ENCODE assay signal across 14 cellular contexts in the genomic region with DNA sequence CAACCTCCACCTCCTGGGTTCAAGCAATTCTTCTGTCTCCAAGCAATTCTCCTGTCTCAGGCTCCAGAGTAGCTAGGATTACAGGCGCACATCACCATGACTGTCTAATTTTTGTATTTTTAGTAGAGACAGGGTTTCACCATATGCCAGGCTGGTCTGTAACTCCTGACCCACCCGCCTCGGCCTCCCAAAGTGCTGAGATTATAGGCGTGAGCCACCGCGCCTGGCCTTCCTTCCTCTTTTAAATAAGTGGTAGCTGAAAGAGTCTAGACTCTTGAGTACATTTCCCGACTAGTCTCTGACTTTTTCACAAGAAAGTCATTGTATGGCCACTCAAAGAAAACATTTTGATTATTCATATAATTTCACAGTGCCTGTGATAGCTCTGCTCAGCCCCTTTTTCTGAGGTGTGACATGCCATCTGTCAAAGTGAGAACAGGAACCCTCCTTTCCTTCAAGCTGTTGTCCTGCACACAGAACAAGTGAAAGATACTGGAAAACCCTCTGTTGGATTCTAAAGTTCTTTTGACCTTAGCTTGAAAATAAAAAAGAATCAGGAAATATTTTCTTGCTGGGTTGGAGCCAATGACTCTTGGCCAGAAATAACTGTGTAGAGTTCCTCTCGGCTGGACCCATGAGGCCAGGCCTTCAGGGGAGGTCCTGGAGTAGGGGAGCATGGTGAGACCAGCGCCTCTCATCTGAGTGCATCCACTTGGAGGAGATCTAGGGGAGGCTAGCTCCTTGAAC.
DNase-seq lines count a peak whose midpoint lies in the region; ATAC-seq and TF ChIP-seq lines count a peak whose summit lies in the region.
"Had no signal": no experiment of that assay in that cellular context is flagged by ENCODE, and none has a peak within 500 bp of the region (broad histone marks: within the 10 kb centered on the region; RNA-seq: fewer than 3 reads in every experiment).

No MANE protein-coding gene starts in this region.

- H3K4me1 ChIP-seq in mesodermal cell (ENCODE audit: control insufficient read depth, insufficient read depth, low read length, poor library complexity, severe bottlenecking) (no peaks in the 10 kb centered on the region), thyroid gland (peaks cover 13 to 24% of the 10 kb centered on the region in 2 donors)

- 92 to 94% methylated on average over 8 to 9 of the region's 9 CpGs for WGBS in mesodermal cell (ENCODE audit: insufficient coverage in 2 of 2), 2 experiments
- 58 to 60% methylated on average over 9 of the region's 9 CpGs for WGBS in thyroid gland, 2 donors

- DNase-seq in fibroblast of gingiva (ENCODE audit: low read depth) (peak; percentile 36), thyroid gland (peak; percentile 59 to 65), cerebellar cortex (ENCODE audit: low spot score) (no peak), amniotic stem cell (lab: John Stamatoyannopoulos, UW) (no peak), NCI-H2081 (lab: John Stamatoyannopoulos, UW) (no peak)
- DNase-seq: activated CD4-positive, CD25-positive, alpha-beta regulatory T cell; activated naive CD4-positive, alpha-beta T cell treated with anti-CD3 and anti-CD28 coated beads, Interleukin-2, amount 10 ng/mL, durations not matched to agents 7 days and 5 days; CD4-positive, alpha-beta T cell; NCI-H345; stimulated activated CD4-positive, alpha-beta T cell treated with anti-CD3 and anti-CD28 coated beads, Interleukin-4, amount 100 ng/mL, for 1 hour had no signal

- TF ChIP-seq CTCF in thyroid gland (IDR thresholded peaks at IDR 0.05) = no peak

- intact Hi-C loops in thyroid gland (cut with DNase I) = no loop called here

- H3K27ac ChIP-seq in mesodermal cell (ENCODE audit: low read depth, low read length, severe bottlenecking) (peak overlapping the region; percentile 65), thyroid gland (peak overlapping the region; percentile 58 to 86 (median 69))

- no peaks in the 10 kb centered on the region for H3K27me3 ChIP-seq in thyroid gland

- H3K36me3 ChIP-seq in mesodermal cell (ENCODE audit: control insufficient read depth, insufficient read depth, low read length) = no peaks in the 10 kb centered on the region
- no peaks in the 10 kb centered on the region for H3K36me3 ChIP-seq in thyroid gland

- peak; percentile 47 for ATAC-seq in SK-N-SH treated with all-trans-retinoic acid at 6 μM for 48 hours
- no peak for ATAC-seq in HG03108 (IDR thresholded peaks at IDR 0.05; ENCODE audit: unreplicated experiment)
- ATAC-seq: stimulated activated effector memory CD8-positive, alpha-beta T cell treated with anti-CD3 and anti-CD28 coated beads, Interleukin-12 subunit alpha, Interleukin-12 subunit beta, amount 100 ng/mL, for 72 hours had no signal

- TF ChIP-seq POLR2A in thyroid gland (IDR thresholded peaks at IDR 0.05) = no peak

- no peak overlapping the region for H3K4me3 ChIP-seq in mesodermal cell (ENCODE audit: extremely low read depth, insufficient read depth, low read length, poor library complexity, severe bottlenecking)
- H3K4me3 ChIP-seq in thyroid gland (replicated peaks in 1 of 3) = no peak overlapping the region

- H3K9me3 ChIP-seq in mesodermal cell (ENCODE audit: control insufficient read depth, low read length) = no peaks in the 10 kb centered on the region
- no peaks in the 10 kb centered on the region for H3K9me3 ChIP-seq in thyroid gland

TF ChIP-seq in SK-N-SH treated with all-trans-retinoic acid at 6 μM for 48 hours, 23 proteins besides CTCF, POLR2A, EP300 and RAD21:
- TF ChIP-seq PPARA (CRISPR knock-in tag; IDR thresholded peaks at IDR 0.05; ENCODE audit: borderline replicate concordance) (no peak), ZC3H10 (CRISPR knock-in tag; IDR thresholded peaks at IDR 0.05) (no peak)
- TF ChIP-seq, protein P1, sequence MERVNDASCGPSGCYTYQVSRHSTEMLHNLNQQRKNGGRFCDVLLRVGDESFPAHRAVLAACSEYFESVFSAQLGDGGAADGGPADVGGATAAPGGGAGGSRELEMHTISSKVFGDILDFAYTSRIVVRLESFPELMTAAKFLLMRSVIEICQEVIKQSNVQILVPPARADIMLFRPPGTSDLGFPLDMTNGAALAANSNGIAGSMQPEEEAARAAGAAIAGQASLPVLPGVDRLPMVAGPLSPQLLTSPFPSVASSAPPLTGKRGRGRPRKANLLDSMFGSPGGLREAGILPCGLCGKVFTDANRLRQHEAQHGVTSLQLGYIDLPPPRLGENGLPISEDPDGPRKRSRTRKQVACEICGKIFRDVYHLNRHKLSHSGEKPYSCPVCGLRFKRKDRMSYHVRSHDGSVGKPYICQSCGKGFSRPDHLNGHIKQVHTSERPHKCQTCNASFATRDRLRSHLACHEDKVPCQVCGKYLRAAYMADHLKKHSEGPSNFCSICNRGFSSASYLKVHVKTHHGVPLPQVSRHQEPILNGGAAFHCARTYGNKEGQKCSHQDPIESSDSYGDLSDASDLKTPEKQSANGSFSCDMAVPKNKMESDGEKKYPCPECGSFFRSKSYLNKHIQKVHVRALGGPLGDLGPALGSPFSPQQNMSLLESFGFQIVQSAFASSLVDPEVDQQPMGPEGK (CRISPR knock-in tag; IDR thresholded peaks at IDR 0.05; ENCODE audit: borderline replicate concordance) = no peak
TF ChIP-seq in SK-N-SH treated with all-trans-retinoic acid at 6 μM for 48 hours: peak in this region for 0.

Comparison
In these comparisons a context has a peak if more than half of its experiments do, and no peak if none do; other contexts are left out.
1. DNase-seq: peak in fibroblast of gingiva (single experiment) and thyroid gland (2 of 2); none in cerebellar cortex (single experiment), amniotic stem cell (single experiment) and NCI-H2081 (0 of 2).